9 cellular contexts compared by ENCODE assay signal in genomic region chr20:51456511-51457280, GRCh38.
DNase-seq lines count a peak whose midpoint lies in the region; ATAC-seq and TF ChIP-seq lines count a peak whose summit lies in the region.
"Had no signal": no experiment of that assay in that cellular context is flagged by ENCODE, and none has a peak within 500 bp of the region (broad histone marks: within the 10 kb centered on the region; RNA-seq: fewer than 3 reads in every experiment).

No MANE protein-coding gene starts in this region.

- WGBS in mammary epithelial cell (ENCODE audit: low coverage, missing lambda C conversion rate): 2% methylated on average over 14 of the region's 16 CpGs

- H2AFZ ChIP-seq in mammary epithelial cell (ENCODE audit: low read depth, low read length): peak overlapping the region; percentile 90

- CTCF ChIA-PET in mammary epithelial cell (lab: Charles Lee; ENCODE audit: low non-redundant PET): no interaction called here

- peak overlapping the region; percentile 58 for H3K27ac ChIP-seq in mammary epithelial cell (ENCODE audit: insufficient read depth, low read depth, low read length)

- peak overlapping the region; percentile 21 to 43 (median 30) for H3K4me3 ChIP-seq in mammary epithelial cell (replicated peaks in 1 of 3; ENCODE audit: insufficient read depth in 1 of 3, low read depth in 2 of 3, low read length in 3 of 3)
- H3K4me3 ChIP-seq in skeletal muscle satellite cell (ENCODE audit: low read length): peak overlapping the region; percentile 66

- H3K9me3 ChIP-seq in mammary epithelial cell (replicated peaks; ENCODE audit: insufficient read depth, low read length) (no peaks in the 10 kb centered on the region), skeletal muscle satellite cell (replicated peaks; ENCODE audit: low read length) (no peaks in the 10 kb centered on the region)
- H3K9me3 ChIP-seq: Caco-2 had no signal

- H3K4me2 ChIP-seq in mammary epithelial cell (ENCODE audit: insufficient read depth, low read depth, low read length) (peak overlapping the region; percentile 91), skeletal muscle satellite cell (ENCODE audit: low read length) (peak overlapping the region; percentile 88)

- in situ Hi-C loops in mammary epithelial cell (cut with MboI; ENCODE audit: low sequenced_read_pairs in 2 of 2): no loop called here

- H3K36me3 ChIP-seq in mammary epithelial cell (ENCODE audit: insufficient read depth, low read length) (no peaks in the 10 kb centered on the region), skeletal muscle satellite cell (ENCODE audit: insufficient read depth, low read length) (no peaks in the 10 kb centered on the region)

- H3K27me3 ChIP-seq in mammary epithelial cell (ENCODE audit: insufficient read depth, low read length): no peaks in the 10 kb centered on the region
- H3K27me3 ChIP-seq in skeletal muscle satellite cell (ENCODE audit: control insufficient read depth, insufficient read depth, low read length): peaks cover 9% of the 10 kb centered on the region

- no peak for TF ChIP-seq CTCF in mammary epithelial cell (conservative IDR thresholded peaks at IDR 0.05 in 1 of 2, IDR thresholded peaks at IDR 0.05 in 1 of 2; ENCODE audit: extremely low read depth in 1 of 2, insufficient read depth in 1 of 2, low read depth in 1 of 2, low read length in 2 of 2)

- dilution Hi-C loops in mammary epithelial cell (cut with HindIII; ENCODE audit: low sequenced_read_pairs): no loop called here

- H3K4me1 ChIP-seq in mammary epithelial cell (ENCODE audit: insufficient read depth, low read length): peaks cover 20% of the 10 kb centered on the region
- H3K4me1 ChIP-seq in skeletal muscle satellite cell (ENCODE audit: control insufficient read depth, insufficient read depth, low read length): peaks cover 17% of the 10 kb centered on the region
- H3K4me1 ChIP-seq: Caco-2 had no signal

- H4K20me1 ChIP-seq in mammary epithelial cell (ENCODE audit: insufficient read depth, low read length): no peaks in the 10 kb centered on the region

- H3K9ac ChIP-seq in mammary epithelial cell (ENCODE audit: insufficient read depth, low read length) (peak overlapping the region; percentile 23), skeletal muscle satellite cell (ENCODE audit: low read depth, low read length) (peak overlapping the region; percentile 41)

- ATAC-seq in HG03159 (IDR thresholded peaks at IDR 0.05; ENCODE audit: unreplicated experiment) (no peak), HG02642 (IDR thresholded peaks at IDR 0.05; ENCODE audit: poor library complexity, unreplicated experiment) (no peak)

- intact Hi-C loops in mammary epithelial cell (cut with micrococcal nuclease): loop anchor here (1.0 to 5.0 kb wide), 5 partner anchors 9 to 106 kb away; no protein-coding TSS in a partner anchor

- BruUV-seq in mammary epithelial cell (replicated peaks; lab: Mats Ljungman, UMichigan): no TSS peak

- no peaks in the 10 kb centered on the region for H3K79me2 ChIP-seq in mammary epithelial cell (ENCODE audit: insufficient read depth, low read length)

- DNase-seq in NCI-H2171 treated with DMSO at 0.1 percent for 48 hours (lab: John Stamatoyannopoulos, UW) (peak; percentile 54), NCI-H2171 (lab: John Stamatoyannopoulos, UW) (no peak), NCI-H774 (lab: John Stamatoyannopoulos, UW) (peak; percentile 44), mammary epithelial cell (peak; percentile 96), islet precursor cell (peak; percentile 98)
